11 cellular contexts compared by ENCODE assay signal in genomic region chr12:62744551-62744950, GRCh38.
DNase-seq lines count a peak whose midpoint lies in the region; ATAC-seq and TF ChIP-seq lines count a peak whose summit lies in the region.
"Had no signal": no experiment of that assay in that cellular context is flagged by ENCODE, and none has a peak within 500 bp of the region (broad histone marks: within the 10 kb centered on the region; RNA-seq: fewer than 3 reads in every experiment).

No MANE protein-coding gene starts in this region.

- H3K4me3 ChIP-seq in HL-60 (replicated peaks; ENCODE audit: insufficient read depth, low read length) (no peak overlapping the region), astrocyte of the spinal cord (ENCODE audit: low read depth, low read length) (no peak overlapping the region)

- H3K9me3 Mint-ChIP-seq in nephron progenitor cell: no peaks in the 10 kb centered on the region
- H3K9me3 Mint-ChIP-seq: memory B cell; stimulated activated effector memory CD8-positive, alpha-beta T cell treated with anti-CD3 and anti-CD28 coated beads, Interleukin-12 subunit alpha, Interleukin-12 subunit beta, amount 100 ng/mL, for 72 hours had no signal

- peaks cover 5% of the 10 kb centered on the region for H3K36me3 Mint-ChIP-seq in nephron progenitor cell (ENCODE audit: low read depth)
- H3K36me3 Mint-ChIP-seq: memory B cell; stimulated activated effector memory CD8-positive, alpha-beta T cell treated with anti-CD3 and anti-CD28 coated beads, Interleukin-12 subunit alpha, Interleukin-12 subunit beta, amount 100 ng/mL, for 72 hours had no signal

- peaks cover 34% of the 10 kb centered on the region for H3K4me1 Mint-ChIP-seq in nephron progenitor cell
- H3K4me1 Mint-ChIP-seq: stimulated activated effector memory CD8-positive, alpha-beta T cell treated with anti-CD3 and anti-CD28 coated beads, Interleukin-12 subunit alpha, Interleukin-12 subunit beta, amount 100 ng/mL, for 72 hours had no signal

- no peak overlapping the region for H3K4me3 Mint-ChIP-seq in nephron progenitor cell
- H3K4me3 Mint-ChIP-seq: memory B cell; stimulated activated effector memory CD8-positive, alpha-beta T cell treated with anti-CD3 and anti-CD28 coated beads, Interleukin-12 subunit alpha, Interleukin-12 subunit beta, amount 100 ng/mL, for 72 hours had no signal

- peak overlapping the region; percentile 50 for H3K27ac ChIP-seq in HL-60 (replicated peaks)

- in situ Hi-C loops in astrocyte of the spinal cord (cut with HindIII; ENCODE audit: low sequenced_read_pairs): no loop called here

- no peak for TF ChIP-seq CTCF in HL-60 (IDR thresholded peaks at IDR 0.05; ENCODE audit: insufficient read depth, low read length)
- TF ChIP-seq CTCF in astrocyte of the spinal cord (IDR thresholded peaks at IDR 0.05; ENCODE audit: low read depth, low read length): no peak
- no peak for TF ChIP-seq CTCF in nephron progenitor cell (IDR thresholded peaks at IDR 0.05)

- H3K27me3 ChIP-seq in HL-60 (ENCODE audit: insufficient read depth, poor library complexity, severe bottlenecking): no peaks in the 10 kb centered on the region

- DNase-seq in HL-60 (ENCODE audit: low read depth in 1 of 2, low spot score in 1 of 2): peak; percentile 63 to 75
- DNase-seq in astrocyte of the spinal cord (ENCODE audit: low read depth, low spot score): peak; percentile 65
- no peak for DNase-seq in nephron progenitor cell
- DNase-seq in activated CD4-positive, alpha-beta T cell treated with anti-CD3 and anti-CD28 coated beads, Interleukin-2, amount 50 U/mL, for 48 hours: no peak
- DNase-seq in COLO668 (lab: John Stamatoyannopoulos, UW; ENCODE audit: unreplicated experiment): no peak
- DNase-seq in NCI-H1930 (lab: John Stamatoyannopoulos, UW): no peak
- DNase-seq: NCI-H1092 treated with DMSO at 0.1 percent for 48 hours had no signal

- peak overlapping the region; percentile 19 for H3K27ac Mint-ChIP-seq in nephron progenitor cell
- H3K27ac Mint-ChIP-seq: memory B cell; stimulated activated effector memory CD8-positive, alpha-beta T cell treated with anti-CD3 and anti-CD28 coated beads, Interleukin-12 subunit alpha, Interleukin-12 subunit beta, amount 100 ng/mL, for 72 hours had no signal

- peaks cover 3% of the 10 kb centered on the region for H3K27me3 Mint-ChIP-seq in nephron progenitor cell (ENCODE audit: low read depth, poor library complexity)

- ATAC-seq in GM18867 (IDR thresholded peaks at IDR 0.05; ENCODE audit: unreplicated experiment) (peak; percentile 63), HG03439 (IDR thresholded peaks at IDR 0.05; ENCODE audit: unreplicated experiment) (no peak)
- ATAC-seq: stimulated activated effector memory CD8-positive, alpha-beta T cell treated with anti-CD3 and anti-CD28 coated beads, Interleukin-12 subunit alpha, Interleukin-12 subunit beta, amount 100 ng/mL, for 72 hours had no signal

Comparison
In these comparisons a context has a peak if more than half of its experiments do, and no peak if none do; other contexts are left out.
1. DNase-seq: peak in HL-60 (2 of 2) and astrocyte of the spinal cord (single experiment); none in nephron progenitor cell (single experiment), activated CD4-positive, alpha-beta T cell treated with anti-CD3 and anti-CD28 coated beads, Interleukin-2, amount 50 U/mL, for 48 hours (0 of 2), COLO668 (single experiment) and NCI-H1930 (0 of 2).